18 cellular contexts compared by ENCODE assay signal in the genomic region with DNA sequence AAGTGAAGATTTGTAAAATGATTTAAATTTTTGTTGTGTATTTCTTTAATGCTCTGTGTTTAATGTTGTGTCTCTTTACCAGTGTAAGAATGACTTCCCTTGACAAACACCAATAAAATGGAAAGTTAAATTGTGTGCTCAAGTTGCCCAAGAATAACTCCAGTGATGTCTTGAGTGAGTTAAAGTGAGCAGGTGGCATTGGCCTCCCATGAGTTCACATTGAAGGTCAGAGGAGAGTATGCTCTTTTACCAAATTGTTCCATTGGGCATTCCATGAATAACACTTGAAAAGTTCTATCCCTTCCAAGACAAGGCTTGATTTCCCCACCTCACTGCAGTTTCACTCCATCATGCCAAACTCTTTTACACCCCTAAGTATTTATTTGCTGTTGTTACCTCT. TPM values are rescaled to one million over a fixed set of nuclear protein-coding genes. Genes with fewer than 3 reads are reported as not detected.
DNase-seq lines count a peak whose midpoint lies in the region; ATAC-seq and TF ChIP-seq lines count a peak whose summit lies in the region.
"Had no signal": no experiment of that assay in that cellular context is flagged by ENCODE, and none has a peak within 500 bp of the region (broad histone marks: within the 10 kb centered on the region; RNA-seq: fewer than 3 reads in every experiment).

No MANE protein-coding gene starts in this region.

- no peak overlapping the region for H2AFZ ChIP-seq in osteoblast (ENCODE audit: low read length)

- in situ Hi-C loops in GM13977 (cut with MboI; ENCODE audit: low pct_unique_long_range_greater_than_20kb, low sequenced_read_pairs, unreplicated experiment) = no loop called here

- peaks cover 85% of the 10 kb centered on the region for H3K79me2 ChIP-seq in osteoblast (ENCODE audit: insufficient read depth, low read length)

- peaks cover 6% of the 10 kb centered on the region for H3K36me3 ChIP-seq in CD4-positive, CD25-positive, alpha-beta regulatory T cell (ENCODE audit: control insufficient read depth, insufficient read depth, low read length)
- H3K36me3 ChIP-seq in esophagus muscularis mucosa (no peaks in the 10 kb centered on the region), osteoblast (ENCODE audit: insufficient read depth, low read length) (peaks cover 40% of the 10 kb centered on the region)

- ATAC-seq in CD4-positive, CD25-positive, alpha-beta regulatory T cell (ENCODE audit: low read depth in 2 of 2) = no peak
- no peak for ATAC-seq in HG03565 (IDR thresholded peaks at IDR 0.05; ENCODE audit: unreplicated experiment)
- ATAC-seq: activated CD8-positive, alpha-beta memory T cell treated with anti-CD3 and anti-CD28 coated beads, Interleukin-2, amount 10 ng/mL, durations not matched to agents 7 days and 5 days; activated T-helper 17 cell treated with anti-CD3 and anti-CD28 coated beads, Interleukin-2, amount 50 U/mL, for 72 hours; stimulated activated effector memory CD8-positive, alpha-beta T cell treated with anti-CD3 and anti-CD28 coated beads, Interleukin-12 subunit alpha, Interleukin-12 subunit beta, amount 100 ng/mL, for 72 hours had no signal

- H3K9me3 ChIP-seq in CD4-positive, CD25-positive, alpha-beta regulatory T cell (ENCODE audit: control insufficient read depth in 2 of 2, low read length in 2 of 2) = no peaks in the 10 kb centered on the region
- H3K9me3 ChIP-seq in esophagus muscularis mucosa (no peaks in the 10 kb centered on the region), osteoblast (ENCODE audit: low read depth, low read length) (no peaks in the 10 kb centered on the region)
- H3K9me3 ChIP-seq: tibial nerve had no signal

- no peak for TF ChIP-seq POLR2A in esophagus muscularis mucosa (IDR thresholded peaks at IDR 0.05; ENCODE audit: low read depth)

- peaks cover 20 to 38% (median 30%) of the 10 kb centered on the region in 4 donors for H3K4me1 Mint-ChIP-seq in CD4-positive, CD25-positive, alpha-beta regulatory T cell

- H3K9me3 Mint-ChIP-seq in CD4-positive, CD25-positive, alpha-beta regulatory T cell = peaks cover 0 to 2% (median 0%) of the 10 kb centered on the region in 7 donors
- H3K9me3 Mint-ChIP-seq: activated T-helper 17 cell treated with anti-CD3 and anti-CD28 coated beads, Interleukin-2, amount 50 U/mL, for 72 hours; stimulated activated effector memory CD8-positive, alpha-beta T cell treated with anti-CD3 and anti-CD28 coated beads, Interleukin-12 subunit alpha, Interleukin-12 subunit beta, amount 100 ng/mL, for 72 hours had no signal

- intact Hi-C loops in esophagus muscularis mucosa (cut with DNase I) = no loop called here

- peaks cover under 1% of the 10 kb centered on the region for H3K27me3 Mint-ChIP-seq in CD4-positive, CD25-positive, alpha-beta regulatory T cell
- H3K27me3 Mint-ChIP-seq: activated CD8-positive, alpha-beta memory T cell treated with anti-CD3 and anti-CD28 coated beads, Interleukin-2, amount 10 ng/mL, durations not matched to agents 7 days and 5 days; activated T-helper 17 cell treated with anti-CD3 and anti-CD28 coated beads, Interleukin-2, amount 50 U/mL, for 72 hours; B cell had no signal

- peaks cover 12% of the 10 kb centered on the region for H3K36me3 Mint-ChIP-seq in CD4-positive, CD25-positive, alpha-beta regulatory T cell

- H3K4me3 ChIP-seq in CD4-positive, CD25-positive, alpha-beta regulatory T cell (ENCODE audit: low read depth, low read length) = no peak overlapping the region
- H3K4me3 ChIP-seq in esophagus muscularis mucosa (no peak overlapping the region), osteoblast (ENCODE audit: insufficient read depth, low read length) (no peak overlapping the region)
- H3K4me3 ChIP-seq: tibial nerve had no signal

- H3K4me3 Mint-ChIP-seq in CD4-positive, CD25-positive, alpha-beta regulatory T cell = peak overlapping the region in 1 of 4 donors; percentile 6
- H3K4me3 Mint-ChIP-seq: activated CD8-positive, alpha-beta memory T cell treated with anti-CD3 and anti-CD28 coated beads, Interleukin-2, amount 10 ng/mL, durations not matched to agents 7 days and 5 days; B cell; stimulated activated effector memory CD8-positive, alpha-beta T cell treated with anti-CD3 and anti-CD28 coated beads, Interleukin-12 subunit alpha, Interleukin-12 subunit beta, amount 100 ng/mL, for 72 hours had no signal

- no peaks in the 10 kb centered on the region for H3K27me3 ChIP-seq in CD4-positive, CD25-positive, alpha-beta regulatory T cell (ENCODE audit: control insufficient read depth, insufficient read depth, low read length)
- no peaks in the 10 kb centered on the region for H3K27me3 ChIP-seq in esophagus muscularis mucosa
- no peaks in the 10 kb centered on the region for H3K27me3 ChIP-seq in osteoblast (ENCODE audit: insufficient read depth, low read length)
- H3K27me3 ChIP-seq: tibial nerve had no signal

- peak overlapping the region in 2 of 3 donors; percentile 34 to 47 for H3K27ac Mint-ChIP-seq in CD4-positive, CD25-positive, alpha-beta regulatory T cell
- H3K27ac Mint-ChIP-seq: activated CD8-positive, alpha-beta memory T cell treated with anti-CD3 and anti-CD28 coated beads, Interleukin-2, amount 10 ng/mL, durations not matched to agents 7 days and 5 days; activated T-helper 17 cell treated with anti-CD3 and anti-CD28 coated beads, Interleukin-2, amount 50 U/mL, for 72 hours; B cell; stimulated activated effector memory CD8-positive, alpha-beta T cell treated with anti-CD3 and anti-CD28 coated beads, Interleukin-12 subunit alpha, Interleukin-12 subunit beta, amount 100 ng/mL, for 72 hours had no signal

- no peak overlapping the region for H3K27ac ChIP-seq in CD4-positive, CD25-positive, alpha-beta regulatory T cell (ENCODE audit: insufficient read depth, low read length, poor library complexity, severe bottlenecking)
- H3K27ac ChIP-seq in esophagus muscularis mucosa (replicated peaks in 1 of 4) = peak overlapping the region; percentile 49 to 98 (median 74)
- H3K27ac ChIP-seq in osteoblast (ENCODE audit: low read depth, low read length) = peak overlapping the region; percentile 97

- TF ChIP-seq CTCF in esophagus muscularis mucosa (IDR thresholded peaks at IDR 0.05) = no peak
- TF ChIP-seq CTCF in osteoblast (IDR thresholded peaks at IDR 0.05; ENCODE audit: extremely low read depth, low read depth, low read length) = no peak
- no peak for TF ChIP-seq CTCF in GM13977 (IDR thresholded peaks at IDR 0.05; ENCODE audit: extremely low read depth, insufficient read depth, missing control alignments)

- H3K4me2 ChIP-seq in osteoblast (ENCODE audit: insufficient read depth, low read length) = peak overlapping the region; percentile 71

- no peak for DNase-seq in CD4-positive, CD25-positive, alpha-beta regulatory T cell
- DNase-seq in RKO (ENCODE audit: low spot score) (peak; percentile 42), esophagus muscularis mucosa (ENCODE audit: extremely low spot score) (no peak), osteoblast (ENCODE audit: insufficient read length, low spot score, missing footprints) (no peak), GM03348 (ENCODE audit: low spot score) (no peak), GM13977 (ENCODE audit: low spot score) (no peak)
- DNase-seq in central memory CD4-positive, alpha-beta T cell = no peak
- DNase-seq: activated CD8-positive, alpha-beta memory T cell treated with anti-CD3 and anti-CD28 coated beads, Interleukin-2, amount 10 ng/mL, durations not matched to agents 7 days and 5 days; left ventricle myocardium superior; NCI-H69; occipital lobe; right cardiac atrium; T-helper 9 cell had no signal

- peaks cover 57% of the 10 kb centered on the region for H4K20me1 ChIP-seq in osteoblast (ENCODE audit: insufficient read depth, low read length)

- TF ChIP-seq EP300 in esophagus muscularis mucosa (IDR thresholded peaks at IDR 0.05) = no peak

- H3K4me1 ChIP-seq in CD4-positive, CD25-positive, alpha-beta regulatory T cell (ENCODE audit: control insufficient read depth, insufficient read depth, low read length, poor library complexity, severe bottlenecking) = peaks cover 33% of the 10 kb centered on the region
- peaks cover 71 to 86% (median 84%) of the 10 kb centered on the region in 4 donors for H3K4me1 ChIP-seq in esophagus muscularis mucosa
- H3K4me1 ChIP-seq in osteoblast (ENCODE audit: insufficient read depth, low read length) = peaks cover 66% of the 10 kb centered on the region

RNA-seq across cellular contexts. Expression of a gene that starts 4.5 kb away (rescaled TPM):
- total RNA-seq in CD4-positive, CD25-positive, alpha-beta regulatory T cell = 125 TPM
- polyA plus RNA-seq in CD4-positive, CD25-positive, alpha-beta regulatory T cell = 100 to 1,000 TPM; 224 to 380 (median 302) TPM
- total RNA-seq in esophagus muscularis mucosa = 100 to 1,000 TPM; 242 to 338 (median 270) TPM
- total RNA-seq in osteoblast = 1,038 and 1,166 TPM in 2 replicates
